In genomic region chr14:77039285-77040058, GRCh38 we compare ENCODE assay signal across 8 cellular contexts. TPM values are rescaled to one million over a fixed set of nuclear protein-coding genes. Genes with fewer than 3 reads are reported as not detected.
DNase-seq lines count a peak whose midpoint lies in the region; ATAC-seq and TF ChIP-seq lines count a peak whose summit lies in the region.

No MANE protein-coding gene starts in this region.

- CTCF ChIA-PET in HEK293 (lab: Yijun Ruan, JAX) = interaction anchor here (0.7 to 1.8 kb wide), 3 partner anchors 12 to 60 kb away, joined by 3 to 6 read pairs (median 4); no protein-coding TSS in a partner anchor
- CTCF ChIA-PET in Panc1 (lab: Charles Lee) = interaction anchor here (0.7 kb wide), 1 partner anchor 36 kb away, joined by 3 read pairs; no protein-coding TSS in a partner anchor

- no peaks in the 10 kb centered on the region for H3K36me3 ChIP-seq in HEK293 (ENCODE audit: control insufficient read depth in 2 of 2, insufficient read depth in 1 of 2, low read length in 2 of 2)
- H3K36me3 ChIP-seq in Panc1 (ENCODE audit: control insufficient read depth, insufficient read depth, low read length) = no peaks in the 10 kb centered on the region
- H3K36me3 ChIP-seq in endocrine pancreas (ENCODE audit: control insufficient read depth, insufficient read depth, low read length) = no peaks in the 10 kb centered on the region
- H3K36me3 ChIP-seq in neural progenitor cell = no peaks in the 10 kb centered on the region

- peak overlapping the region; percentile 52 for H2AFZ ChIP-seq in neural progenitor cell (replicated peaks)

- in situ Hi-C loops in Panc1 (cut with HindIII; ENCODE audit: low pct_unique_long_range_greater_than_20kb, low sequenced_read_pairs) = no loop called here

- H3K36me3 Mint-ChIP-seq in neural progenitor cell = no peaks in the 10 kb centered on the region

- no peaks in the 10 kb centered on the region for H3K27me3 ChIP-seq in Panc1 (ENCODE audit: control insufficient read depth, insufficient read depth, low read length)
- no peaks in the 10 kb centered on the region for H3K27me3 ChIP-seq in endocrine pancreas (ENCODE audit: control insufficient read depth, insufficient read depth, low read length)
- H3K27me3 ChIP-seq in neural progenitor cell = peaks cover 52% of the 10 kb centered on the region

- H3K9me3 Mint-ChIP-seq in neural progenitor cell = no peaks in the 10 kb centered on the region

- H3K4me1 ChIP-seq in HEK293 (ENCODE audit: control insufficient read depth, insufficient read depth, low read length) = peaks cover 65% of the 10 kb centered on the region
- peaks cover 91% of the 10 kb centered on the region for H3K4me1 ChIP-seq in Panc1 (ENCODE audit: control insufficient read depth, insufficient read depth, low read length)
- peaks cover 22% of the 10 kb centered on the region for H3K4me1 ChIP-seq in endocrine pancreas (ENCODE audit: control insufficient read depth, insufficient read depth, low read length)
- H3K4me1 ChIP-seq in neural progenitor cell = peaks cover 58% of the 10 kb centered on the region

- H3K27ac Mint-ChIP-seq in neural progenitor cell = peak overlapping the region; percentile 99

- no peak overlapping the region; the same call in 1 of the 2 replicates for H3K4me3 ChIP-seq in HEK293 (ENCODE audit: low read depth, low read length)
- H3K4me3 ChIP-seq in Panc1 (ENCODE audit: low read depth in 2 of 2, low read length in 2 of 2) = peak overlapping the region; percentile 22 to 42
- peak overlapping the region; percentile 50 for H3K4me3 ChIP-seq in endocrine pancreas (ENCODE audit: control insufficient read depth, insufficient read depth, low read length)
- H3K4me3 ChIP-seq in neural progenitor cell = peak overlapping the region; percentile 45

- H3K27ac ChIP-seq in HEK293 (ENCODE audit: extremely low read depth, low read depth, low read length) (peak overlapping the region; percentile 97), Panc1 (ENCODE audit: low read length) (peak overlapping the region; percentile 99), neural progenitor cell (no peak overlapping the region)

- no TSS peak for BruUV-seq in Panc1 (replicated peaks; lab: Mats Ljungman, UMichigan)

- intact Hi-C loops in Panc1 (cut with micrococcal nuclease; ENCODE audit: unreplicated experiment) = no loop called here

- peak overlapping the region; percentile 79 for H3K4me2 ChIP-seq in neural progenitor cell

- TF ChIP-seq CTCF in HEK293 (tag by site-specific recombination; IDR thresholded peaks at IDR 0.05) = no peak
- TF ChIP-seq CTCF in Panc1 (IDR thresholded peaks at IDR 0.05) = no peak
- TF ChIP-seq CTCF in neural progenitor cell (IDR thresholded peaks at IDR 0.05) = no peak

- no peaks in the 10 kb centered on the region for H3K79me2 ChIP-seq in neural progenitor cell (ENCODE audit: low read depth)

- peak overlapping the region; percentile 15 for H3K9ac ChIP-seq in endocrine pancreas (ENCODE audit: control insufficient read depth, insufficient read depth, low read length)
- no peak overlapping the region for H3K9ac ChIP-seq in neural progenitor cell

- H3F3A ChIP-seq in neural progenitor cell (ENCODE audit: low read depth) = peaks cover 26% of the 10 kb centered on the region

- H3K9me3 ChIP-seq in HEK293 (ENCODE audit: control insufficient read depth, insufficient read depth, low read depth, low read length) = no peaks in the 10 kb centered on the region
- no peaks in the 10 kb centered on the region for H3K9me3 ChIP-seq in Panc1 (ENCODE audit: control insufficient read depth, insufficient read depth, low read depth, low read length)
- no peaks in the 10 kb centered on the region for H3K9me3 ChIP-seq in endocrine pancreas (ENCODE audit: control insufficient read depth, low read length)
- H3K9me3 ChIP-seq in neural progenitor cell (ENCODE audit: low read depth) = no peaks in the 10 kb centered on the region

- ATAC-seq in Panc1 (no peak; the same call in 1 of the 2 replicates), HG03045 (IDR thresholded peaks at IDR 0.05; ENCODE audit: unreplicated experiment) (no peak)

- peak overlapping the region; percentile 83 for H3K4me3 Mint-ChIP-seq in neural progenitor cell

- no peaks in the 10 kb centered on the region for H4K20me1 ChIP-seq in neural progenitor cell (ENCODE audit: low read depth)

- peak; percentile 79 for DNase-seq in DMS79 (lab: John Stamatoyannopoulos, UW)
- DNase-seq in Panc1 (ENCODE audit: low read depth, low spot score) = no peak
- no peak for DNase-seq in neural progenitor cell (ENCODE audit: low spot score)
- no peak for DNase-seq in DMS114 treated with DMSO at 0.1 percent for 48 hours (lab: John Stamatoyannopoulos, UW; ENCODE audit: unreplicated experiment)
- DNase-seq in stimulated activated CD4-positive, alpha-beta T cell treated with anti-CD3 and anti-CD28 coated beads, Interleukin-2, amount 100 ng/mL, for 48 hours = no peak

- POLR2A ChIA-PET in HEK293 (lab: Yijun Ruan, JAX) (interaction anchor here (1.0 to 4.0 kb wide), 7 partner anchors 8 to 82 kb away, joined by 3 to 42 read pairs (median 4); partner anchors contain the start of gene IRF2BPL), Panc1 (lab: Charles Lee) (interaction anchor here (0.7 to 1.1 kb wide), 2 partner anchors 15 to 83 kb away, joined by 3 read pairs; no protein-coding TSS in a partner anchor)

- H3K27me3 Mint-ChIP-seq in neural progenitor cell (ENCODE audit: insufficient read depth, low read depth) = peaks cover 15% of the 10 kb centered on the region

- H3K4me1 Mint-ChIP-seq in neural progenitor cell = peaks cover 87% of the 10 kb centered on the region

TF ChIP-seq in HEK293, 187 proteins besides CTCF, POLR2A, EP300 and RAD21:
- TF ChIP-seq ZNF560 (tag by site-specific recombination; IDR thresholded peaks at IDR 0.05; ENCODE audit: borderline replicate concordance) = no peak
- no peak for TF ChIP-seq ZSCAN23 (tag by site-specific recombination; IDR thresholded peaks at IDR 0.05)
- peak; percentile 44 for TF ChIP-seq ZIC2 (tag by site-specific recombination; IDR thresholded peaks at IDR 0.05)
- peak; percentile 62; the same call in 1 of the 2 replicates for TF ChIP-seq ZNF660 (tag by site-specific recombination; IDR thresholded peaks at IDR 0.05)
- peak; percentile 51; the same call in 1 of the 2 replicates for TF ChIP-seq PRDM1 (tag by site-specific recombination; IDR thresholded peaks at IDR 0.05)
- TF ChIP-seq PRDM6 (tag by site-specific recombination; IDR thresholded peaks at IDR 0.05) = peak; percentile 98
- TF ChIP-seq ZFP37 (tag by site-specific recombination; IDR thresholded peaks at IDR 0.05) = no peak
- no peak for TF ChIP-seq ZNF426 (tag by site-specific recombination; IDR thresholded peaks at IDR 0.05)

RNA-seq across cellular contexts. Expression of gene IRF2BPL, which starts 11.0 kb away (rescaled TPM):
- total RNA-seq in Panc1 (2021; ENCODE audit: unreplicated experiment) (83.3 TPM), neural progenitor cell (ENCODE audit: low replicate concordance) (4.8 and 14.9 TPM in 2 replicates)
- polyA plus RNA-seq in Panc1 (2012; ENCODE audit: insufficient read length) = 118 TPM

RNA-seq across cellular contexts. Expression of gene CIPC, which starts 58.6 kb away (rescaled TPM):
- 20.3 TPM for total RNA-seq in Panc1 (2021; ENCODE audit: unreplicated experiment)
- 9.4 TPM for polyA plus RNA-seq in Panc1 (2012; ENCODE audit: insufficient read length)
- total RNA-seq in neural progenitor cell (ENCODE audit: low replicate concordance) = 22.5 and 24.3 TPM in 2 replicates
